In genomic region chr1:41614818-41615217, GRCh38 we compare ENCODE assay signal across 14 cellular contexts.
DNase-seq lines count a peak whose midpoint lies in the region; ATAC-seq, FAIRE-seq and TF ChIP-seq lines count a peak whose summit lies in the region.
"Had no signal": no experiment of that assay in that cellular context is flagged by ENCODE, and none has a peak within 500 bp of the region (broad histone marks: within the 10 kb centered on the region; RNA-seq: fewer than 3 reads in every experiment).

No MANE protein-coding gene starts in this region.

- FAIRE-seq in kidney (lab: Jason Lieb, UNC) = no peak
- FAIRE-seq: H54 had no signal

- H3K9me3 ChIP-seq in esophagus muscularis mucosa = no peaks in the 10 kb centered on the region
- no peaks in the 10 kb centered on the region for H3K9me3 ChIP-seq in osteoblast (ENCODE audit: low read depth, low read length)
- no peaks in the 10 kb centered on the region for H3K9me3 ChIP-seq in kidney (ENCODE audit: control insufficient read depth in 1 of 2, low read length in 2 of 2)

- H3K27me3 Mint-ChIP-seq in activated naive CD8-positive, alpha-beta T cell treated with anti-CD3 and anti-CD28 coated beads for 36 hours = no peaks in the 10 kb centered on the region
- no peaks in the 10 kb centered on the region for H3K27me3 Mint-ChIP-seq in activated naive CD8-positive, alpha-beta T cell treated with anti-CD3 and anti-CD28 coated beads, Interleukin-2, amount 50 U/mL, for 24 hours
- H3K27me3 Mint-ChIP-seq: CD4-positive, CD25-positive, alpha-beta regulatory T cell had no signal

- TF ChIP-seq EP300 in esophagus muscularis mucosa (IDR thresholded peaks at IDR 0.05) = no peak

- H3K4me1 Mint-ChIP-seq in activated naive CD8-positive, alpha-beta T cell treated with anti-CD3 and anti-CD28 coated beads for 36 hours = peaks cover 11% of the 10 kb centered on the region
- H3K4me1 Mint-ChIP-seq in activated naive CD8-positive, alpha-beta T cell treated with anti-CD3 and anti-CD28 coated beads, Interleukin-2, amount 50 U/mL, for 24 hours = peaks cover 13% of the 10 kb centered on the region

- H4K20me1 ChIP-seq in osteoblast (ENCODE audit: insufficient read depth, low read length) = peaks cover 2% of the 10 kb centered on the region

- 85% methylated on average over 6 of the region's 6 CpGs for WGBS in esophagus muscularis mucosa
- WGBS in lower leg skin, 2 donors = 66 to 68% methylated on average over 6 of the region's 6 CpGs

- H3K79me2 ChIP-seq in osteoblast (ENCODE audit: insufficient read depth, low read length) = peaks cover 18% of the 10 kb centered on the region

- no peak for ATAC-seq in activated naive CD8-positive, alpha-beta T cell treated with anti-CD3 and anti-CD28 coated beads, Interleukin-2, amount 50 U/mL, for 24 hours
- ATAC-seq: HCT116 had no signal

- TF ChIP-seq POLR2A in esophagus muscularis mucosa (IDR thresholded peaks at IDR 0.05; ENCODE audit: low read depth) = no peak
- TF ChIP-seq POLR2A in lower leg skin (IDR thresholded peaks at IDR 0.05) = no peak

- H3K4me3 ChIP-seq in esophagus muscularis mucosa (no peak overlapping the region), osteoblast (ENCODE audit: insufficient read depth, low read length) (no peak overlapping the region), lower leg skin (ENCODE audit: low read depth, poor library complexity, severe bottlenecking) (no peak overlapping the region), kidney (ENCODE audit: low read length in 2 of 2) (no peak overlapping the region)
- H3K4me3 ChIP-seq: GM23248 had no signal

- TF ChIP-seq CTCF in esophagus muscularis mucosa (IDR thresholded peaks at IDR 0.05) (no peak), osteoblast (IDR thresholded peaks at IDR 0.05; ENCODE audit: extremely low read depth, low read depth, low read length) (no peak), lower leg skin (IDR thresholded peaks at IDR 0.05) (no peak), kidney (IDR thresholded peaks at IDR 0.05; ENCODE audit: borderline replicate concordance, extremely low read depth, insufficient read depth) (no peak)

- H3K4me1 ChIP-seq in esophagus muscularis mucosa (peaks cover 8 to 14% (median 13%) of the 10 kb centered on the region in 4 donors), osteoblast (ENCODE audit: insufficient read depth, low read length) (peaks cover 24% of the 10 kb centered on the region), kidney (ENCODE audit: control insufficient read depth in 1 of 2, insufficient read depth in 1 of 2, low read depth in 1 of 2, low read length in 2 of 2) (peaks cover 0 to 6% of the 10 kb centered on the region in 2 donors)

- no peak for DNase-seq in activated naive CD8-positive, alpha-beta T cell treated with anti-CD3 and anti-CD28 coated beads for 36 hours
- no peak for DNase-seq in activated naive CD8-positive, alpha-beta T cell treated with anti-CD3 and anti-CD28 coated beads, Interleukin-2, amount 50 U/mL, for 24 hours
- DNase-seq in esophagus muscularis mucosa (ENCODE audit: extremely low spot score) = peak; percentile 45
- peak; percentile 32 for DNase-seq in osteoblast (ENCODE audit: insufficient read length, low spot score, missing footprints)
- DNase-seq in ureter (ENCODE audit: low spot score) = peak; percentile 20
- no peak for DNase-seq in lower leg skin (ENCODE audit: low spot score in 2 of 2)
- DNase-seq in HUDEP-2 (lab: John Stamatoyannopoulos, UW; ENCODE audit: unreplicated experiment in 76 of 76) = no peak
- DNase-seq in kidney = no peak
- DNase-seq: CD4-positive, CD25-positive, alpha-beta regulatory T cell; DMS 273 treated with DMSO at 0.1 percent for 48 hours; GM23248 had no signal

- intact Hi-C loops in esophagus muscularis mucosa (cut with DNase I) = no loop called here
- intact Hi-C loops in lower leg skin (cut with DNase I; ENCODE audit: low total_unique reads) = no loop called here
- intact Hi-C loops in kidney (cut with DNase I) = no loop called here

- H3K4me3 Mint-ChIP-seq in activated naive CD8-positive, alpha-beta T cell treated with anti-CD3 and anti-CD28 coated beads for 36 hours = no peak overlapping the region
- H3K4me3 Mint-ChIP-seq in activated naive CD8-positive, alpha-beta T cell treated with anti-CD3 and anti-CD28 coated beads, Interleukin-2, amount 50 U/mL, for 24 hours = no peak overlapping the region
- H3K4me3 Mint-ChIP-seq: CD4-positive, CD25-positive, alpha-beta regulatory T cell had no signal

- H3K4me2 ChIP-seq in osteoblast (ENCODE audit: insufficient read depth, low read length) = no peak overlapping the region

- H3K36me3 ChIP-seq in esophagus muscularis mucosa (no peaks in the 10 kb centered on the region), osteoblast (ENCODE audit: insufficient read depth, low read length) (no peaks in the 10 kb centered on the region), kidney (ENCODE audit: control insufficient read depth in 1 of 2, insufficient read depth in 2 of 2, low read length in 2 of 2) (no peaks in the 10 kb centered on the region)

- H3K27ac ChIP-seq in esophagus muscularis mucosa (replicated peaks in 1 of 4) (no peak overlapping the region), osteoblast (ENCODE audit: low read depth, low read length) (no peak overlapping the region), kidney (ENCODE audit: low read depth in 2 of 2, low read length in 2 of 2) (no peak overlapping the region)
- H3K27ac ChIP-seq: 22Rv1 had no signal

- peaks cover 25% of the 10 kb centered on the region for H3K36me3 Mint-ChIP-seq in activated naive CD8-positive, alpha-beta T cell treated with anti-CD3 and anti-CD28 coated beads for 36 hours
- peaks cover 58% of the 10 kb centered on the region for H3K36me3 Mint-ChIP-seq in activated naive CD8-positive, alpha-beta T cell treated with anti-CD3 and anti-CD28 coated beads, Interleukin-2, amount 50 U/mL, for 24 hours (ENCODE audit: low read depth)

- no peak overlapping the region for H2AFZ ChIP-seq in osteoblast (ENCODE audit: low read length)
- H2AFZ ChIP-seq: GM23248 had no signal

- H3K9ac ChIP-seq in kidney (ENCODE audit: low read length in 2 of 2) = no peak overlapping the region
- H3K9ac ChIP-seq: GM23248 had no signal

- peak overlapping the region; percentile 19 for H3K27ac Mint-ChIP-seq in activated naive CD8-positive, alpha-beta T cell treated with anti-CD3 and anti-CD28 coated beads for 36 hours
- no peak overlapping the region for H3K27ac Mint-ChIP-seq in activated naive CD8-positive, alpha-beta T cell treated with anti-CD3 and anti-CD28 coated beads, Interleukin-2, amount 50 U/mL, for 24 hours

- H3K9me3 Mint-ChIP-seq in activated naive CD8-positive, alpha-beta T cell treated with anti-CD3 and anti-CD28 coated beads for 36 hours = no peaks in the 10 kb centered on the region
- no peaks in the 10 kb centered on the region for H3K9me3 Mint-ChIP-seq in activated naive CD8-positive, alpha-beta T cell treated with anti-CD3 and anti-CD28 coated beads, Interleukin-2, amount 50 U/mL, for 24 hours

- H3K27me3 ChIP-seq in esophagus muscularis mucosa (no peaks in the 10 kb centered on the region), osteoblast (ENCODE audit: insufficient read depth, low read length) (no peaks in the 10 kb centered on the region)

Comparison
In these comparisons a context has a peak if more than half of its experiments do, and no peak if none do; other contexts are left out.
1. DNase-seq: peak in esophagus muscularis mucosa (single experiment), osteoblast (single experiment) and ureter (single experiment); none in activated naive CD8-positive, alpha-beta T cell treated with anti-CD3 and anti-CD28 coated beads for 36 hours (single experiment), activated naive CD8-positive, alpha-beta T cell treated with anti-CD3 and anti-CD28 coated beads, Interleukin-2, amount 50 U/mL, for 24 hours (single experiment), lower leg skin (0 of 2), HUDEP-2 (0 of 76) and kidney (single experiment).